In the genomic region with DNA sequence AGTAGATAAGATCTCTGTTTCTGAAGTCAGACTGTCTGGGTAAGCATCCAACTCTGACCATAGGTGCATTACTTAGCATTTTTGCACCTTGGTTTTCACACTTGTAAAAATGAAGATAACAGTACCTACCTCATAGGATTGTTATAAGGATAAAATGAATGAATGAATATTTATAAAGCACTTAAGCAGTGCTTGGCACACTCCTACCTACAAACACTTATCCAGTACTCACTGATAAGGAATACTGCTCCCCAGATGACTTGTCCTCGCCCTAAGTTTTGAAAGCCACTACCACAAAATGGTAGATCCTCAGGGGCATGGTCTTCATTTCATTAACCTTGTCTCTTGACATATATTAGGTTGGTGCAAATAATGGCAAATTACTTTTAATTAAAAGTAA, we compare ENCODE assay signal across 25 cellular contexts.
"Had no signal": no experiment of that assay in that cellular context is flagged by ENCODE, and none has a peak within 500 bp of the region (broad histone marks: within the 10 kb centered on the region; RNA-seq: fewer than 3 reads in every experiment).

No MANE protein-coding gene starts in this region.

- H3K36me3 ChIP-seq: neural progenitor cell, ovary, right lobe of liver, sigmoid colon, stomach, thoracic aorta, thyroid gland, tibial nerve, upper lobe of left lung, uterus had no signal

- H3K9ac ChIP-seq: neural progenitor cell, parathyroid adenoma had no signal

- ATAC-seq: natural killer cell; psoas muscle; right cardiac atrium; right lobe of liver; stimulated activated effector memory CD8-positive, alpha-beta T cell treated with anti-CD3 and anti-CD28 coated beads, Interleukin-12 subunit alpha, Interleukin-12 subunit beta, amount 100 ng/mL, for 72 hours had no signal

- H3K9me3 ChIP-seq: ovary, psoas muscle, right lobe of liver, sigmoid colon, stomach, thoracic aorta, thyroid gland, tibial nerve, upper lobe of left lung, uterus had no signal

- H3K4me3 ChIP-seq: neural progenitor cell, ovary, psoas muscle, right lobe of liver, sigmoid colon, stomach, thoracic aorta, thyroid gland, tibial nerve, upper lobe of left lung, uterus had no signal

- H2AFZ ChIP-seq: neural progenitor cell, parathyroid adenoma had no signal

- H3K27ac ChIP-seq: neural progenitor cell, ovary, parathyroid adenoma, psoas muscle, right lobe of liver, sigmoid colon, stomach, thoracic aorta, thyroid gland, tibial nerve, upper lobe of left lung, uterus had no signal

- H3K4me2 ChIP-seq: neural progenitor cell had no signal

- H3K4me1 ChIP-seq: neural progenitor cell, parathyroid adenoma, right lobe of liver, sigmoid colon, stomach, tibial nerve, uterus had no signal

- H3K79me2 ChIP-seq: parathyroid adenoma had no signal

- H3K27me3 ChIP-seq: neural progenitor cell, ovary, right lobe of liver, sigmoid colon, stomach, thyroid gland, tibial nerve, upper lobe of left lung, uterus had no signal

- DNase-seq: natural killer cell; occipital lobe; ovary; posterior cingulate gyrus; psoas muscle; right cardiac atrium; right lobe of liver; sigmoid colon; small intestine; stimulated activated CD4-positive, alpha-beta T cell treated with anti-CD3 and anti-CD28 coated beads, Interleukin-15, amount 100 ng/mL, for 24 hours; stimulated activated CD4-positive, alpha-beta T cell treated with anti-CD3 and anti-CD28 coated beads, Interleukin-2, amount 100 ng/mL, for 24 hours; stimulated activated CD4-positive, alpha-beta T cell treated with anti-CD3 and anti-CD28 coated beads, Interleukin-2, amount 100 ng/mL, for 48 hours; stimulated activated CD4-positive, alpha-beta T cell treated with anti-CD3 and anti-CD28 coated beads, Interleukin-4, amount 100 ng/mL, for 24 hours; stimulated activated naive B cell treated with anti-CD40 and anti-IgM and Interleukin-4, amounts not matched to agents 10 μg/mL and 1 μg/mL and 100 μg/mL, for 72 hours; stimulated activated naive CD4-positive, alpha-beta T cell treated with Interleukin-2 at 50 U/mL for 16 hours; stomach; thyroid gland; trophoblast cell; upper lobe of left lung; uterus had no signal
